In the genomic region with DNA sequence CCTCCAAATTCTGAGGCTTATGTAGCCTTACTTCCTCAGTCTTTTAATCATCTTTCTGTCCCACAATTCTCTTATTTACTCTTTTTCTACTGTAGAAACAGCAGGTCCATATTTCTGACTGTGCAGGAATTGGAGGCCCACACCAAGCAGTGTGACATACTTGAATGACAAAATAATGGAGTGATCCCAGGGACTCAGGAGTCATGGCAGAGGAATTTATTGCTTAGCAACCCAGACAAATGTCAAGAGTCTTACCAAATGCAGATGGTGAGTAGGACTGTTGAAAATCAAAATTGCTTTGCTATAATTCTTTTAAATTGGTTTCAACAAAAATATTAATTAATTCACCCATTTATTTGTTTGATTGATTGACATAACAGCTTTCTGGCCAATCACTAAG, we compare ENCODE assay signal across 19 cellular contexts. TPM values are rescaled to one million over a fixed set of nuclear protein-coding genes. Genes with fewer than 3 reads are reported as not detected.
DNase-seq lines count a peak whose midpoint lies in the region; ATAC-seq and TF ChIP-seq lines count a peak whose summit lies in the region.
"Had no signal": no experiment of that assay in that cellular context is flagged by ENCODE, and none has a peak within 500 bp of the region (broad histone marks: within the 10 kb centered on the region; RNA-seq: fewer than 3 reads in every experiment).

No MANE protein-coding gene starts in this region.

- H3K4me1 ChIP-seq in lung (ENCODE audit: control insufficient read depth in 2 of 2, insufficient read depth in 2 of 2, low read length in 2 of 2) = no peaks in the 10 kb centered on the region
- H3K4me1 ChIP-seq: adrenal gland, tibial nerve had no signal

- ATAC-seq in lung (ENCODE audit: insufficient read depth, low FRiP score) = peak; percentile 27
- no peak for ATAC-seq in HG02884 (IDR thresholded peaks at IDR 0.05; ENCODE audit: unreplicated experiment)
- ATAC-seq in HG02981 (IDR thresholded peaks at IDR 0.05; ENCODE audit: unreplicated experiment) = no peak
- ATAC-seq: activated CD4-positive, alpha-beta T cell treated with anti-CD3 and anti-CD28 coated beads for 36 hours; GM12878; T-cell had no signal

- no peak overlapping the region for H3K27ac ChIP-seq in lung (ENCODE audit: low read depth in 1 of 2, low read length in 1 of 2)
- H3K27ac ChIP-seq: adrenal gland, tibial nerve had no signal

- H3K36me3 ChIP-seq in lung (ENCODE audit: control insufficient read depth in 2 of 2, insufficient read depth in 2 of 2, low read length in 2 of 2) = no peaks in the 10 kb centered on the region
- H3K36me3 ChIP-seq: adrenal gland, tibial nerve had no signal

- no peaks in the 10 kb centered on the region for H3K27me3 ChIP-seq in lung (ENCODE audit: control insufficient read depth, insufficient read depth)
- H3K27me3 ChIP-seq: adrenal gland, tibial nerve had no signal

- H3K4me3 ChIP-seq in HFF-Myc (replicated peaks; ENCODE audit: low read depth, low read length) (no peak overlapping the region), cardiac fibroblast (replicated peaks in 1 of 2; ENCODE audit: low read depth in 2 of 2, low read length in 2 of 2) (no peak overlapping the region), lung (no peak overlapping the region)
- H3K4me3 ChIP-seq: adrenal gland, GM12878, tibial nerve had no signal

- H3K9me3 ChIP-seq in lung (ENCODE audit: control insufficient read depth in 2 of 2, insufficient read depth in 1 of 2, low read length in 1 of 2) = no peaks in the 10 kb centered on the region
- H3K9me3 ChIP-seq: adrenal gland, tibial nerve had no signal

- no peak for TF ChIP-seq CTCF in HFF-Myc (IDR thresholded peaks at IDR 0.05; ENCODE audit: low read depth, low read length, missing control alignments)
- TF ChIP-seq CTCF in cardiac fibroblast (IDR thresholded peaks at IDR 0.05; ENCODE audit: low read depth, low read length) = no peak
- no peak for TF ChIP-seq CTCF in lung (IDR thresholded peaks at IDR 0.05; ENCODE audit: control extremely low read depth, extremely low read depth)

- peak; percentile 3 for DNase-seq in A172 (ENCODE audit: low spot score)
- DNase-seq in HFF-Myc (ENCODE audit: extremely low read depth, low read depth) = peak; percentile 4
- peak; percentile 46 to 80 for DNase-seq in cardiac fibroblast (ENCODE audit: low read depth in 2 of 2)
- DNase-seq in lung (ENCODE audit: low spot score) = no peak
- DNase-seq in activated CD4-positive, alpha-beta T cell treated with anti-CD3 and anti-CD28 coated beads for 1 hour = no peak
- no peak for DNase-seq in globus pallidus (ENCODE audit: low spot score)
- DNase-seq: activated CD4-positive, alpha-beta T cell treated with anti-CD3 and anti-CD28 coated beads for 36 hours; activated T-cell treated with anti-CD3 and anti-CD28 coated beads, Interleukin-2, amount 50 U/mL, for 24 hours; adrenal gland; dermis blood vessel endothelial cell; DMS153; NCI-H2171 treated with DMSO at 0.1 percent for 48 hours; occipital lobe; stimulated activated CD4-positive, alpha-beta T cell treated with anti-CD3 and anti-CD28 coated beads, Interleukin-12 subunit alpha, Interleukin-12 subunit beta, amount 100 ng/mL, for 4 hours; T-cell had no signal

RNA-seq across cellular contexts. Expression of a gene that starts 59.9 kb away (rescaled TPM):
- not detected in 2 replicates for total RNA-seq in A172 (2014; rRNA removed; shearing (Covaris generic))
- total RNA-seq in lung = under 1 TPM in 1 of 2 donors, not detected in 1; 0.64 TPM
- polyA plus RNA-seq in lung = under 1 TPM; 0.03 to 0.06 TPM
- total RNA-seq: activated CD4-positive, alpha-beta T cell treated with anti-CD3 and anti-CD28 coated beads for 36 hours; GM12878 had no signal

Comparison
In these comparisons a context has a peak if more than half of its experiments do, and no peak if none do; other contexts are left out.
1. DNase-seq: peak in A172 (single experiment), HFF-Myc (single experiment) and cardiac fibroblast (2 of 2); none in lung (single experiment), activated CD4-positive, alpha-beta T cell treated with anti-CD3 and anti-CD28 coated beads for 1 hour (single experiment) and globus pallidus (single experiment).